ENCODE assay signal across 37 cellular contexts in the genomic region with DNA sequence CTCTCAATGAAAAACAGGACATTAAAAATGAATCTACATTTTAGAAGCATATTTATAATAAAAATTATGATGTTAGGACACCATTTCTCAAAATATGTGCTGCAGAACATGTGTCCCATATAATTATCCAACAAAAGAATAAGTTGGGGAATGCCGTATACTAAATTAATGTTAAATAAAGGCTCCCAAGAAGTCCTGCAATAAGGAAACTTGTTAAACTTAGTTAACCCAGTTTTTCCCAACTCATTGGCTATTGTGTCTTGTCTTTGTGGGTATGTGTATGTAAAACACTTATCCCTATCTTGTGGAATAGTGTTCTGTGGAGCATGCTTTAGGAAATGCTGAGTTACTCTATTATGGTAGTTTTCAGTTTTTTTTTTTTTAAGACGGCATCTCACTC. TPM values are rescaled to one million over a fixed set of nuclear protein-coding genes. Genes with fewer than 3 reads are reported as not detected.
"Had no signal": no experiment of that assay in that cellular context is flagged by ENCODE, and none has a peak within 500 bp of the region (broad histone marks: within the 10 kb centered on the region; RNA-seq: fewer than 3 reads in every experiment).

No MANE protein-coding gene starts in this region.

- H3K9me3 ChIP-seq: adrenal gland, ascending aorta, body of pancreas, breast epithelium had no signal

- H3K27me3 ChIP-seq: adrenal gland, ascending aorta, body of pancreas, brain microvascular endothelial cell, breast epithelium, cardiac muscle cell had no signal

- FAIRE-seq: astrocyte, bronchial epithelial cell had no signal

- H3K27ac ChIP-seq: adrenal gland, ascending aorta, body of pancreas, brain microvascular endothelial cell, breast epithelium, cardiac muscle cell had no signal

- DNase-seq: activated effector memory CD4-positive, alpha-beta T cell treated with anti-CD3 and anti-CD28 coated beads, Interleukin-2, amount 50 U/mL, for 16 hours; activated effector memory CD4-positive, alpha-beta T cell treated with Interleukin-2 at 50 U/mL for 16 hours; activated gamma-delta T cell; activated gamma-delta T cell treated with Interleukin-2 at 50 U/mL for 16 hours; activated naive CD4-positive, alpha-beta T cell; activated naive CD4-positive, alpha-beta T cell treated with anti-CD3 and anti-CD28 coated beads for 36 hours; activated naive CD4-positive, alpha-beta T cell treated with anti-CD3 and anti-CD28 coated beads, Interleukin-2, amount 10 ng/mL, durations not matched to agents 7 days and 5 days; activated naive CD4-positive, alpha-beta T cell treated with anti-CD3 and anti-CD28 coated beads, Interleukin-2, amount 50 U/mL, for 16 hours; activated naive CD4-positive, alpha-beta T cell treated with Interleukin-2 at 50 U/mL for 16 hours; activated naive CD8-positive, alpha-beta T cell treated with anti-CD3 and anti-CD28 coated beads for 36 hours; activated naive CD8-positive, alpha-beta T cell treated with anti-CD3 and anti-CD28 coated beads, Interleukin-2, amount 10 ng/mL, durations not matched to agents 7 days and 5 days; activated naive CD8-positive, alpha-beta T cell treated with anti-CD3 and anti-CD28 coated beads, Interleukin-2, amount 50 U/mL, for 24 hours; activated T-cell treated with anti-CD3 and anti-CD28 coated beads, Interleukin-2, amount 50 U/mL, for 1 hour; activated T-cell treated with anti-CD3 and anti-CD28 coated beads, Interleukin-2, amount 50 U/mL, for 24 hours; activated T-cell treated with anti-CD3 and anti-CD28 coated beads, Interleukin-2, amount 50 U/mL, for 4 hours; activated T-cell treated with anti-CD3 and anti-CD28 coated beads, Interleukin-2, amount 50 U/mL, for 48 hours; activated T-cell treated with anti-CD3 and anti-CD28 coated beads, Interleukin-2, amount 50 U/mL, for 72 hours; adrenal gland; amniotic stem cell; amygdala; anterior cingulate cortex; aorta; body of pancreas; brain microvascular endothelial cell; caudate nucleus; central memory CD4-positive, alpha-beta T cell; cerebellar nuclear complex had no signal

- ATAC-seq: activated naive CD4-positive, alpha-beta T cell treated with anti-CD3 and anti-CD28 coated beads, Interleukin-2, amount 50 U/mL, for 72 hours; activated naive CD8-positive, alpha-beta T cell treated with anti-CD3 and anti-CD28 coated beads, Interleukin-2, amount 50 U/mL, for 24 hours; activated T-cell treated with anti-CD3 and anti-CD28 coated beads, Interleukin-2, amount 50 U/mL, for 4 hours; activated T-cell treated with anti-CD3 and anti-CD28 coated beads, Interleukin-2, amount 50 U/mL, for 72 hours; activated T-helper 17 cell treated with anti-CD3 and anti-CD28 coated beads, Interleukin-2, amount 50 U/mL, for 72 hours; body of pancreas had no signal

- H3K4me1 ChIP-seq: adrenal gland, ascending aorta, body of pancreas, breast epithelium had no signal

- H3K4me3 ChIP-seq: adrenal gland, ascending aorta, body of pancreas, breast epithelium, cardiac muscle cell had no signal

- H3K36me3 ChIP-seq: adrenal gland, brain microvascular endothelial cell, breast epithelium, cardiac muscle cell had no signal

RNA-seq across cellular contexts. Expression of a gene that starts 25.6 kb away (rescaled TPM):
- total RNA-seq: activated naive CD4-positive, alpha-beta T cell treated with anti-CD3 and anti-CD28 coated beads for 36 hours; activated naive CD4-positive, alpha-beta T cell treated with anti-CD3 and anti-CD28 coated beads, Interleukin-2, amount 50 U/mL, for 72 hours; activated naive CD8-positive, alpha-beta T cell treated with anti-CD3 and anti-CD28 coated beads for 36 hours; activated naive CD8-positive, alpha-beta T cell treated with anti-CD3 and anti-CD28 coated beads, Interleukin-2, amount 10 ng/mL, durations not matched to agents 7 days and 5 days; activated T-cell treated with anti-CD3 and anti-CD28 coated beads, Interleukin-2, amount 50 U/mL, for 4 hours; activated T-cell treated with anti-CD3 and anti-CD28 coated beads, Interleukin-2, amount 50 U/mL, for 72 hours; activated T-helper 1 cell treated with anti-CD3 and anti-CD28 coated beads, Interleukin-12 subunit alpha, Interleukin-12 subunit beta, Interleukin-2, Interleukin-4 antibody, amounts not matched to agents 30 ng/mL and 10 ng/mL and 1 ng/mL, durations not matched to agents 14 hours and 24 hours and 36 hours; activated T-helper 17 cell treated with anti-CD3 and anti-CD28 coated beads, Interleukin-2, amount 50 U/mL, for 72 hours; activated T-helper 2 cell treated with anti-CD3 and anti-CD28 coated beads, Interferon-gamma antibody, Interleukin-2, Interleukin-4, amounts not matched to agents 10 μg/mL and 5 μg/mL and 100 μg/mL, durations not matched to agents 14 hours and 24 hours and 36 hours; aorta; astrocyte; chondrocyte had no signal
